In genomic region chr2:64738026-64738425, GRCh38 we compare ENCODE assay signal across 15 cellular contexts.
DNase-seq lines count a peak whose midpoint lies in the region; ATAC-seq lines count a peak whose summit lies in the region.
"Had no signal": no experiment of that assay in that cellular context is flagged by ENCODE, and none has a peak within 500 bp of the region (broad histone marks: within the 10 kb centered on the region; RNA-seq: fewer than 3 reads in every experiment).

No MANE protein-coding gene starts in this region.

- no peaks in the 10 kb centered on the region for H3K4me1 ChIP-seq in mesenchymal stem cell (ENCODE audit: control insufficient read depth, insufficient read depth, low read depth, low read length)

- no peak overlapping the region for H4K91ac ChIP-seq in mesenchymal stem cell (ENCODE audit: low read length)

- no peaks in the 10 kb centered on the region for H3K27me3 Mint-ChIP-seq in activated CD4-positive, alpha-beta T cell treated with anti-CD3 and anti-CD28 coated beads, Interleukin-2, amount 10 ng/mL, durations not matched to agents 24 days and 14 days

- WGBS in mesenchymal stem cell: 86% methylated on average over 1 of the region's 1 CpG

- no peak overlapping the region for H2BK12ac ChIP-seq in mesenchymal stem cell (ENCODE audit: low read length in 2 of 2)

- peak overlapping the region; percentile 77 for H3K27ac Mint-ChIP-seq in activated CD4-positive, alpha-beta T cell treated with anti-CD3 and anti-CD28 coated beads, Interleukin-2, amount 10 ng/mL, durations not matched to agents 24 days and 14 days
- H3K27ac Mint-ChIP-seq: brain had no signal

- H4K8ac ChIP-seq in mesenchymal stem cell (ENCODE audit: low read length): no peak overlapping the region

- H2AFZ ChIP-seq in mesenchymal stem cell (ENCODE audit: low read depth, low read length): no peak overlapping the region

- peaks cover 0 to 42% of the 10 kb centered on the region in 2 experiments for H3K36me3 ChIP-seq in mesenchymal stem cell (ENCODE audit: control insufficient read depth in 1 of 2, insufficient read depth in 2 of 2, low read depth in 1 of 2, low read length in 2 of 2)

- peaks cover 30% of the 10 kb centered on the region for H3K4me1 Mint-ChIP-seq in activated CD4-positive, alpha-beta T cell treated with anti-CD3 and anti-CD28 coated beads, Interleukin-2, amount 10 ng/mL, durations not matched to agents 24 days and 14 days

- H2BK5ac ChIP-seq in mesenchymal stem cell (ENCODE audit: low read depth, low read length, poor library complexity, severe bottlenecking): no peak overlapping the region

- H3K4me3 Mint-ChIP-seq in activated CD4-positive, alpha-beta T cell treated with anti-CD3 and anti-CD28 coated beads, Interleukin-2, amount 10 ng/mL, durations not matched to agents 24 days and 14 days: peak overlapping the region; percentile 72
- H3K4me3 Mint-ChIP-seq: brain had no signal

- peaks cover 17% of the 10 kb centered on the region for H3K36me3 Mint-ChIP-seq in activated CD4-positive, alpha-beta T cell treated with anti-CD3 and anti-CD28 coated beads, Interleukin-2, amount 10 ng/mL, durations not matched to agents 24 days and 14 days (ENCODE audit: low read depth)

- no peak for DNase-seq in activated CD4-positive, alpha-beta T cell treated with anti-CD3 and anti-CD28 coated beads, Interleukin-2, amount 10 ng/mL, durations not matched to agents 24 days and 14 days
- DNase-seq in activated CD4-positive, alpha-beta T cell treated with anti-CD3 and anti-CD28 coated beads for 48 hours: no peak
- DNase-seq in mesenchymal stem cell (no peak), SKM-1 (lab: John Stamatoyannopoulos, UW; ENCODE audit: unreplicated experiment) (no peak), dedifferentiated amniotic fluid mesenchymal stem cell (ENCODE audit: extremely low spot score) (no peak)
- DNase-seq: effector CD4-positive, alpha-beta T cell; KBM-7; mucosa of descending colon; NCI-H187; NCI-H82; SHP77 treated with DMSO at 0.1 percent for 48 hours had no signal

- no peak overlapping the region for H3K23ac ChIP-seq in mesenchymal stem cell (ENCODE audit: low read length in 2 of 2)

- no peak overlapping the region for H3K4ac ChIP-seq in mesenchymal stem cell (ENCODE audit: low read depth in 1 of 2, low read length in 2 of 2)

- ATAC-seq in GM21723 (IDR thresholded peaks at IDR 0.05; ENCODE audit: unreplicated experiment) (peak; percentile 69), HG03354 (IDR thresholded peaks at IDR 0.05; ENCODE audit: poor library complexity, severe bottlenecking, unreplicated experiment) (peak; percentile 83), GM21717 (IDR thresholded peaks at IDR 0.05; ENCODE audit: unreplicated experiment) (no peak)
- ATAC-seq: mucosa of descending colon had no signal

- no peak overlapping the region for H3K14ac ChIP-seq in mesenchymal stem cell (ENCODE audit: low read length in 2 of 2)

- H2AK5ac ChIP-seq in mesenchymal stem cell (ENCODE audit: low read length, severe bottlenecking): no peak overlapping the region

- H3K9ac ChIP-seq in mesenchymal stem cell (ENCODE audit: low read length): peak overlapping the region; percentile 3

- no peak overlapping the region for H2BK15ac ChIP-seq in mesenchymal stem cell (ENCODE audit: low read depth, poor library complexity, severe bottlenecking)

- no peak overlapping the region for H2BK120ac ChIP-seq in mesenchymal stem cell (ENCODE audit: low read depth, low read length)

- intact Hi-C loops in activated CD4-positive, alpha-beta T cell treated with anti-CD3 and anti-CD28 coated beads, Interleukin-2, amount 10 ng/mL, durations not matched to agents 24 days and 14 days (cut with micrococcal nuclease): loop anchor here (1.0 to 5.0 kb wide), 5 partner anchors 8 to 211 kb away; no protein-coding TSS in a partner anchor

- H3K18ac ChIP-seq in mesenchymal stem cell (ENCODE audit: low read depth in 1 of 2, low read length in 2 of 2): no peak overlapping the region

- no peaks in the 10 kb centered on the region for H3K9me3 Mint-ChIP-seq in activated CD4-positive, alpha-beta T cell treated with anti-CD3 and anti-CD28 coated beads, Interleukin-2, amount 10 ng/mL, durations not matched to agents 24 days and 14 days
- H3K9me3 Mint-ChIP-seq: brain had no signal

- H3K27ac ChIP-seq in mesenchymal stem cell (ENCODE audit: low read length, poor library complexity, severe bottlenecking): no peak overlapping the region

- H3K4me2 ChIP-seq in mesenchymal stem cell (ENCODE audit: low read length, poor library complexity, severe bottlenecking): no peak overlapping the region

- H3K4me3 ChIP-seq in mesenchymal stem cell (ENCODE audit: insufficient read depth in 1 of 2, low read depth in 1 of 2, low read length in 2 of 2): no peak overlapping the region
- H3K4me3 ChIP-seq: mucosa of descending colon had no signal

- H3K9me3 ChIP-seq in mesenchymal stem cell (ENCODE audit: control insufficient read depth, low read length): no peaks in the 10 kb centered on the region
- H3K9me3 ChIP-seq: mucosa of descending colon had no signal

- peaks cover 19% of the 10 kb centered on the region for H3K79me1 ChIP-seq in mesenchymal stem cell (replicated peaks; ENCODE audit: low read length, poor library complexity, severe bottlenecking)

- H3K27me3 ChIP-seq in mesenchymal stem cell (ENCODE audit: control insufficient read depth in 1 of 2, insufficient read depth in 1 of 2, low read length in 2 of 2): no peaks in the 10 kb centered on the region
